16 cellular contexts compared by ENCODE assay signal in genomic region chr13:98413796-98414195, GRCh38.
A peak's percentile ranks its signal among the peaks of the same experiment; 100 is the strongest.
DNase-seq lines count a peak whose midpoint lies in the region; FAIRE-seq and TF ChIP-seq lines count a peak whose summit lies in the region.
"Had no signal": no experiment of that assay in that cellular context is flagged by ENCODE, and none has a peak within 500 bp of the region (broad histone marks: within the 10 kb centered on the region; RNA-seq: fewer than 3 reads in every experiment).

No MANE protein-coding gene starts in this region.

- H2BK12ac ChIP-seq in H1 (ENCODE audit: low read depth, low read length): no peak overlapping the region

- no peak for TF ChIP-seq EP300 in H1 (IDR thresholded peaks at IDR 0.05; ENCODE audit: borderline replicate concordance in 1 of 2, low read depth in 2 of 2, low read length in 2 of 2)

- peak overlapping the region in 6 of 11 experiments; percentile 27 to 90 (median 78); a peak in 10 of 22 replicates for H3K4me2 ChIP-seq in BLaER1 treated with 17β-estradiol and CSF1 and Interleukin-3, amounts not matched to agents 10 nM and 100 nM
- no peak overlapping the region for H3K4me2 ChIP-seq in H1 (ENCODE audit: insufficient read depth in 1 of 2, low read depth in 2 of 2, low read length in 2 of 2)
- no peak overlapping the region for H3K4me2 ChIP-seq in PC-9

- no peak; a peak in 1 of 4 replicates for TF ChIP-seq RAD21 in H1 (IDR thresholded peaks at IDR 0.05 in 1 of 2, conservative IDR thresholded peaks at IDR 0.05 in 1 of 2; ENCODE audit: low read depth in 2 of 2, low read length in 2 of 2)

- peaks cover 25 to 40% (median 39%) of the 10 kb centered on the region in 10 experiments for H3K4me1 ChIP-seq in BLaER1 treated with 17β-estradiol and CSF1 and Interleukin-3, amounts not matched to agents 10 nM and 100 nM
- no peaks in the 10 kb centered on the region for H3K4me1 ChIP-seq in H1 (replicated peaks in 1 of 4; ENCODE audit: control insufficient read depth in 3 of 4, insufficient read depth in 4 of 4, low read length in 3 of 4)
- peaks cover 33% of the 10 kb centered on the region for H3K4me1 ChIP-seq in PC-9 (replicated peaks; ENCODE audit: insufficient read depth)

- H3K23me2 ChIP-seq in H1 (ENCODE audit: low read depth, low read length): no peaks in the 10 kb centered on the region

- no peak overlapping the region for H2BK120ac ChIP-seq in H1 (replicated peaks; ENCODE audit: low read depth, low read length)

- peaks cover 3 to 33% (median 20%) of the 10 kb centered on the region in 11 experiments; a peak in 21 of 22 replicates for H3K9me3 ChIP-seq in BLaER1 treated with 17β-estradiol and CSF1 and Interleukin-3, amounts not matched to agents 10 nM and 100 nM (replicated peaks in 1 of 11)
- H3K9me3 ChIP-seq in H1 (ENCODE audit: insufficient read depth in 2 of 2, low read depth in 1 of 2, low read length in 1 of 2) (no peaks in the 10 kb centered on the region), PC-9 (ENCODE audit: insufficient read depth, low read depth) (no peaks in the 10 kb centered on the region)

- no peak overlapping the region for H2BK5ac ChIP-seq in H1 (ENCODE audit: low read depth, low read length)

- 93% methylated on average over 7 of the region's 7 CpGs; no CpG with 5 or more reads in 1 of the 2 experiments for WGBS in H1 (ENCODE audit: extremely low coverage in 1 of 2, insufficient coverage in 1 of 2, insufficient read length in 1 of 2, insufficient replicate concordance in 2 of 2, low coverage in 1 of 2, low lambda C conversion rate in 2 of 2, missing lambda C conversion rate in 1 of 2), 2 experiments

- H3K9ac ChIP-seq in BLaER1 treated with 17β-estradiol and CSF1 and Interleukin-3, amounts not matched to agents 10 nM and 100 nM: no peak overlapping the region
- no peak overlapping the region for H3K9ac ChIP-seq in H1 (replicated peaks in 1 of 4; ENCODE audit: extremely low read depth in 1 of 4, low read depth in 3 of 4, low read length in 3 of 4)

- CTCF ChIA-PET in H1 (lab: Charles Lee; ENCODE audit: partially characterized antibody) (interaction anchor here (0.6 to 2.2 kb wide), 11 partner anchors 9 to 428 kb away, joined by 3 to 9 read pairs (median 4); no protein-coding TSS in a partner anchor), PC-9 (lab: Charles Lee) (no interaction called here)

- H3K18ac ChIP-seq in H1 (ENCODE audit: extremely low read depth, low read length): no peak overlapping the region

- intact Hi-C loops in PC-9 (cut with micrococcal nuclease; ENCODE audit: unreplicated experiment): no loop called here

- no peaks in the 10 kb centered on the region for H3K79me1 ChIP-seq in H1 (ENCODE audit: low read depth, low read length)

- no peak overlapping the region for H3K4ac ChIP-seq in H1 (replicated peaks; ENCODE audit: insufficient read length, low read depth, low read length)

- no peak overlapping the region for H2AFZ ChIP-seq in H1 (ENCODE audit: low read length)
- no peak overlapping the region for H2AFZ ChIP-seq in PC-9

- H3K56ac ChIP-seq in H1 (replicated peaks; ENCODE audit: insufficient read length, low read depth, low read length): no peak overlapping the region

- BruUV-seq in PC-9 (replicated peaks; lab: Mats Ljungman, UMichigan): no TSS peak

- TF ChIP-seq CTCF in H1 (IDR thresholded peaks at IDR 0.05; ENCODE audit: control extremely low read depth in 1 of 3, insufficient read depth in 1 of 3, low read depth in 1 of 3, low read length in 3 of 3) (peak; percentile 11 to 36 (median 12); a peak in 3 of 4 replicates), PC-9 (conservative IDR thresholded peaks at IDR 0.05) (no peak)

- peaks cover 21% of the 10 kb centered on the region for H3F3A ChIP-seq in PC-9 (ENCODE audit: insufficient read depth, low read depth)

- no peak overlapping the region for H4K5ac ChIP-seq in H1 (ENCODE audit: insufficient read length, low read depth, low read length)

- H2BK20ac ChIP-seq in H1 (ENCODE audit: low read length): no peak overlapping the region

- no peak for TF ChIP-seq POLR2A in H1 (IDR thresholded peaks at IDR 0.05; ENCODE audit: control extremely low read depth in 1 of 2, low read depth in 2 of 2, low read length in 2 of 2)

- peaks cover 26 to 76% (median 50%) of the 10 kb centered on the region in 11 experiments; a peak in 21 of 22 replicates for H3K36me3 ChIP-seq in BLaER1 treated with 17β-estradiol and CSF1 and Interleukin-3, amounts not matched to agents 10 nM and 100 nM
- H3K36me3 ChIP-seq in H1 (ENCODE audit: control insufficient read depth in 2 of 4, insufficient read depth in 4 of 4, low read length in 3 of 4) (peaks cover 3 to 21% (median 11%) of the 10 kb centered on the region in 4 experiments; a peak in 7 of 8 replicates), PC-9 (ENCODE audit: low read depth) (no peaks in the 10 kb centered on the region; the same call in 1 of the 2 replicates)

- peaks cover 0 to 5% (median 0%) of the 10 kb centered on the region in 11 experiments; a peak in 1 of 22 replicates for H4K20me1 ChIP-seq in BLaER1 treated with 17β-estradiol and CSF1 and Interleukin-3, amounts not matched to agents 10 nM and 100 nM
- no peaks in the 10 kb centered on the region for H4K20me1 ChIP-seq in H1 (replicated peaks in 1 of 2; ENCODE audit: control insufficient read depth in 1 of 2, insufficient read depth in 2 of 2, low read length in 2 of 2)
- H4K20me1 ChIP-seq in PC-9 (ENCODE audit: insufficient read depth): peaks cover 3% of the 10 kb centered on the region; the same call in 1 of the 2 replicates

- no peaks in the 10 kb centered on the region for H3K27me3 ChIP-seq in BLaER1 treated with 17β-estradiol and CSF1 and Interleukin-3, amounts not matched to agents 10 nM and 100 nM
- H3K27me3 ChIP-seq in H1 (replicated peaks in 1 of 4; ENCODE audit: control insufficient read depth in 3 of 4, extremely low read depth in 1 of 4, insufficient read depth in 3 of 4, low read length in 3 of 4) (no peaks in the 10 kb centered on the region), PC-9 (ENCODE audit: insufficient read depth, low read depth) (no peaks in the 10 kb centered on the region)

- H2AK5ac ChIP-seq in H1 (ENCODE audit: low read depth, low read length): no peak overlapping the region

- POLR2A ChIA-PET in H1 (lab: Charles Lee; ENCODE audit: partially characterized antibody) (interaction anchor here (1.1 kb wide), 1 partner anchor 13 kb away, joined by 6 read pairs; no protein-coding TSS in a partner anchor), PC-9 (lab: Charles Lee; ENCODE audit: unreplicated experiment) (no interaction called here)

- no peak overlapping the region for H3K4me3 ChIP-seq in BLaER1 treated with 17β-estradiol and CSF1 and Interleukin-3, amounts not matched to agents 10 nM and 100 nM
- no peak overlapping the region for H3K4me3 ChIP-seq in H1 (ENCODE audit: extremely low read depth in 1 of 4, insufficient read depth in 2 of 4, low read depth in 3 of 4, low read length in 4 of 4)
- no peak overlapping the region for H3K4me3 ChIP-seq in PC-9

- DNase-seq in DMS53 (lab: John Stamatoyannopoulos, UW) (peak; percentile 10), DMS53 treated with DMSO at 0.1 percent for 48 hours (lab: John Stamatoyannopoulos, UW; ENCODE audit: unreplicated experiment) (no peak), NAMALWA (ENCODE audit: low spot score) (peak; percentile 27), H1 (ENCODE audit: low read depth in 1 of 2, low spot score in 2 of 2) (no peak), PC-9 (no peak), NCI-H526 treated with DMSO at 0.1 percent for 48 hours (lab: John Stamatoyannopoulos, UW) (no peak)
- no peak for DNase-seq in effector CD8-positive, alpha-beta T cell (lab: John Stamatoyannopoulos, UW)
- DNase-seq: CD4-positive, CD25-positive, alpha-beta regulatory T cell; NCI-H1105 treated with DMSO at 0.1 percent for 48 hours; NCI-H187; NCI-H446; NCI-H82; SIG-M5 had no signal

- H3K79me2 ChIP-seq in H1 (ENCODE audit: control insufficient read depth in 1 of 2, insufficient read depth in 2 of 2, low read length in 2 of 2): no peaks in the 10 kb centered on the region
- no peaks in the 10 kb centered on the region for H3K79me2 ChIP-seq in PC-9 (ENCODE audit: low read depth)

- no peak overlapping the region for H3K23ac ChIP-seq in H1 (ENCODE audit: insufficient read length)

- no peak overlapping the region for H2BK15ac ChIP-seq in H1 (ENCODE audit: low read length)

- FAIRE-seq in H1 (lab: Jason Lieb, UNC): no peak
- FAIRE-seq: H54 had no signal

- no peak overlapping the region for H4K91ac ChIP-seq in H1 (replicated peaks; ENCODE audit: insufficient read length, low read length)

- no peak overlapping the region for H3K14ac ChIP-seq in H1 (ENCODE audit: insufficient read length)

- no peak overlapping the region for H3K27ac ChIP-seq in BLaER1 treated with 17β-estradiol and CSF1 and Interleukin-3, amounts not matched to agents 10 nM and 100 nM
- no peak overlapping the region for H3K27ac ChIP-seq in H1 (ENCODE audit: low read depth, low read length)
- no peak overlapping the region for H3K27ac ChIP-seq in PC-9
- H3K27ac ChIP-seq: 22Rv1 had no signal

- H4K8ac ChIP-seq in H1 (ENCODE audit: extremely low read depth, insufficient read depth, low read length): no peak overlapping the region

- H3K9me2 ChIP-seq in PC-9 (ENCODE audit: insufficient read depth): no peaks in the 10 kb centered on the region

TF ChIP-seq in H1, 55 proteins besides CTCF, POLR2A, EP300 and RAD21:
- TF ChIP-seq MAFK (IDR thresholded peaks at IDR 0.05; ENCODE audit: low read depth, low read length): no peak

Comparison
In these comparisons a context has a peak if more than half of its experiments do, and no peak if none do; other contexts are left out.
1. DNase-seq: peak in DMS53 (single experiment) and NAMALWA (single experiment); none in DMS53 treated with DMSO at 0.1 percent for 48 hours (single experiment), H1 (0 of 2), PC-9 (0 of 2), effector CD8-positive, alpha-beta T cell (single experiment) and NCI-H526 treated with DMSO at 0.1 percent for 48 hours (single experiment).
2. H3K4me2 ChIP-seq: peak in BLaER1 treated with 17β-estradiol and CSF1 and Interleukin-3, amounts not matched to agents 10 nM and 100 nM (6 of 11); none in H1 (0 of 2) and PC-9 (single experiment).